ENCODE assay signal across 9 cellular contexts in genomic region chr2:229586746-229587705, GRCh38.
DNase-seq lines count a peak whose midpoint lies in the region; ATAC-seq, FAIRE-seq and TF ChIP-seq lines count a peak whose summit lies in the region.
"Had no signal": no experiment of that assay in that cellular context is flagged by ENCODE, and none has a peak within 500 bp of the region (broad histone marks: within the 10 kb centered on the region; RNA-seq: fewer than 3 reads in every experiment).

No MANE protein-coding gene starts in this region.

- no peak for TF ChIP-seq POLR2A in GM12892 (IDR thresholded peaks at IDR 0.05; ENCODE audit: low read depth, low read length)

- H3K4me1 Mint-ChIP-seq in activated CD8-positive, alpha-beta T cell treated with anti-CD3 and anti-CD28 coated beads for 36 hours (ENCODE audit: low read depth) = no peaks in the 10 kb centered on the region
- H3K4me1 Mint-ChIP-seq in glutamatergic neuron (ENCODE audit: low read depth, unreplicated experiment) = peaks cover 1% of the 10 kb centered on the region
- peaks cover 6% of the 10 kb centered on the region for H3K4me1 Mint-ChIP-seq in osteocyte (ENCODE audit: unreplicated experiment)

- H3K27me3 Mint-ChIP-seq in activated CD8-positive, alpha-beta T cell treated with anti-CD3 and anti-CD28 coated beads for 36 hours = peaks cover 15% of the 10 kb centered on the region
- H3K27me3 Mint-ChIP-seq in glutamatergic neuron (ENCODE audit: unreplicated experiment) = peaks cover 5% of the 10 kb centered on the region
- peaks cover 19% of the 10 kb centered on the region for H3K27me3 Mint-ChIP-seq in osteocyte (ENCODE audit: unreplicated experiment)

- DNase-seq in AG09309 (ENCODE audit: low read depth) = peak; percentile 46
- peak; percentile 35 for DNase-seq in GM12892 (ENCODE audit: insufficient read length)
- peak; percentile 37 for DNase-seq in NCI-H1105 treated with DMSO at 0.1 percent for 48 hours (lab: John Stamatoyannopoulos, UW)
- peak; percentile 55 for DNase-seq in activated CD8-positive, alpha-beta T cell treated with anti-CD3 and anti-CD28 coated beads for 36 hours
- peak; percentile 88 for DNase-seq in glutamatergic neuron
- peak; percentile 90 for DNase-seq in osteocyte (ENCODE audit: extremely low spot score, unreplicated experiment)

- POLR2A ChIA-PET in activated CD8-positive, alpha-beta T cell treated with anti-CD3 and anti-CD28 coated beads for 36 hours (lab: Charles Lee) = interaction anchor here (0.5 kb wide), 1 partner anchor 49 kb away, joined by 3 read pairs; no protein-coding TSS in a partner anchor

- H3K36me3 Mint-ChIP-seq in activated CD8-positive, alpha-beta T cell treated with anti-CD3 and anti-CD28 coated beads for 36 hours (ENCODE audit: low read depth) = no peaks in the 10 kb centered on the region
- H3K36me3 Mint-ChIP-seq in glutamatergic neuron (ENCODE audit: unreplicated experiment) (no peaks in the 10 kb centered on the region), osteocyte (ENCODE audit: unreplicated experiment) (no peaks in the 10 kb centered on the region)

- FAIRE-seq in GM12892 (lab: Jason Lieb, UNC) = no peak

- ATAC-seq in HG02852 (IDR thresholded peaks at IDR 0.05; ENCODE audit: unreplicated experiment) (peak; percentile 93), GM21423 (IDR thresholded peaks at IDR 0.05; ENCODE audit: unreplicated experiment) (no peak)
- peak; percentile 61 for ATAC-seq in activated CD8-positive, alpha-beta T cell treated with anti-CD3 and anti-CD28 coated beads for 36 hours

- H3K27ac Mint-ChIP-seq in activated CD8-positive, alpha-beta T cell treated with anti-CD3 and anti-CD28 coated beads for 36 hours = no peak overlapping the region
- no peak overlapping the region for H3K27ac Mint-ChIP-seq in glutamatergic neuron (ENCODE audit: unreplicated experiment)
- no peak overlapping the region for H3K27ac Mint-ChIP-seq in osteocyte (ENCODE audit: unreplicated experiment)
- H3K27ac Mint-ChIP-seq: stimulated activated naive CD8-positive, alpha-beta T cell treated with anti-CD3 and anti-CD28 coated beads, Interleukin-15, Interleukin-2, amounts not matched to agents 100 ng/mL and 50 ng/mL, for 24 hours had no signal

- CTCF ChIA-PET in activated CD8-positive, alpha-beta T cell treated with anti-CD3 and anti-CD28 coated beads for 36 hours (lab: Charles Lee) = interaction anchor here (1.0 to 2.0 kb wide), 4 partner anchors 10 to 1696 kb away, joined by 3 to 10 read pairs (median 6); no protein-coding TSS in a partner anchor

- intact Hi-C loops in activated CD8-positive, alpha-beta T cell treated with anti-CD3 and anti-CD28 coated beads for 36 hours (cut with micrococcal nuclease) = no loop called here

- peak overlapping the region; percentile 7; the same call in 1 of the 2 replicates for H3K4me3 ChIP-seq in AG09309 (ENCODE audit: control insufficient read depth, low read depth, low read length)

- peak; percentile 92 for TF ChIP-seq CTCF in AG09309 (IDR thresholded peaks at IDR 0.05; ENCODE audit: control insufficient read depth, insufficient read depth, low read depth, low read length, missing control alignments)
- peak; percentile 63 for TF ChIP-seq CTCF in activated CD8-positive, alpha-beta T cell treated with anti-CD3 and anti-CD28 coated beads for 36 hours (IDR thresholded peaks at IDR 0.05)
- TF ChIP-seq CTCF in glutamatergic neuron (IDR thresholded peaks at IDR 0.05; ENCODE audit: partially characterized antibody, unreplicated experiment) = peak; percentile 86
- TF ChIP-seq CTCF in osteocyte (IDR thresholded peaks at IDR 0.05) = peak; percentile 98

- no peak overlapping the region for H3K4me3 Mint-ChIP-seq in activated CD8-positive, alpha-beta T cell treated with anti-CD3 and anti-CD28 coated beads for 36 hours
- H3K4me3 Mint-ChIP-seq in glutamatergic neuron (ENCODE audit: unreplicated experiment) (no peak overlapping the region), osteocyte (ENCODE audit: unreplicated experiment) (peak overlapping the region; percentile 59)
- H3K4me3 Mint-ChIP-seq: stimulated activated naive CD8-positive, alpha-beta T cell treated with anti-CD3 and anti-CD28 coated beads, Interleukin-15, Interleukin-2, amounts not matched to agents 100 ng/mL and 50 ng/mL, for 24 hours had no signal

- no peaks in the 10 kb centered on the region for H3K9me3 Mint-ChIP-seq in activated CD8-positive, alpha-beta T cell treated with anti-CD3 and anti-CD28 coated beads for 36 hours
- H3K9me3 Mint-ChIP-seq in glutamatergic neuron (ENCODE audit: unreplicated experiment) (no peaks in the 10 kb centered on the region), osteocyte (ENCODE audit: unreplicated experiment) (no peaks in the 10 kb centered on the region)
- H3K9me3 Mint-ChIP-seq: stimulated activated naive CD8-positive, alpha-beta T cell treated with anti-CD3 and anti-CD28 coated beads, Interleukin-15, Interleukin-2, amounts not matched to agents 100 ng/mL and 50 ng/mL, for 24 hours had no signal

Comparison
In these comparisons a context has a peak if more than half of its experiments do, and no peak if none do; other contexts are left out.
1. DNase-seq: peak in every context shown above with its lines; median percentile 90 in osteocyte; 88 in glutamatergic neuron; 55 in activated CD8-positive, alpha-beta T cell treated with anti-CD3 and anti-CD28 coated beads for 36 hours; 46 in AG09309; 37 in NCI-H1105 treated with DMSO at 0.1 percent for 48 hours; 35 in GM12892.